Comparison of ENCODE assay signal across 22 cellular contexts in the genomic region with DNA sequence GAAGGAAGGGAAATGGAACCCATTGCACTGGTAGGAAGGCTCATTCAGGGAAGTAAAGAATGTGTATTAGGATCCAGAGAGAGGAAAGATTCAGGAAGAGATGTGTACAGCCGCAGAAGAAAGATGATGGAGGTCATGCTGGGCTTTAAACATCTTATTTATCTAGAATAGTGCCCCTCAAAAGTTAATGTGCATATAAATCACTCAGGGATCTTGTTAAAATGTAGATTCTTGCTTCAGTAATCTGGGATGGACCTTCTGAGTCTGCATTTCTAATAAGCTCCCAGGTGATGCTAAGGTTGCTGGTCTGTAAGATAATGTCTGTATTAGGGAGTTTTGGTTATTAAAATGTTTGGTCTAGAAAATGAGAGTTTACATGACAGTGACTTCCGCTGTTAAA.
"Had no signal": no experiment of that assay in that cellular context is flagged by ENCODE, and none has a peak within 500 bp of the region (broad histone marks: within the 10 kb centered on the region; RNA-seq: fewer than 3 reads in every experiment).

No MANE protein-coding gene starts in this region.

- H3K4me3 ChIP-seq: coronary artery, hepatocyte, lung, psoas muscle, right lobe of liver, tibial artery, upper lobe of right lung had no signal

- H3K9me3 ChIP-seq: neutrophil, psoas muscle, right lobe of liver, tibial artery, upper lobe of right lung had no signal

- H3K27ac ChIP-seq: coronary artery, hepatocyte, neutrophil, psoas muscle, right lobe of liver, tibial artery, upper lobe of right lung had no signal

- H3K4me1 ChIP-seq: psoas muscle, upper lobe of right lung had no signal

- ATAC-seq: left cardiac atrium; left ventricle myocardium superior; psoas muscle; right lobe of liver; stimulated activated effector memory CD8-positive, alpha-beta T cell treated with anti-CD3 and anti-CD28 coated beads, Interleukin-12 subunit alpha, Interleukin-12 subunit beta, amount 100 ng/mL, for 72 hours; stimulated activated naive CD8-positive, alpha-beta T cell treated with anti-CD3 and anti-CD28 coated beads, Interleukin-15, Interleukin-2, amounts not matched to agents 100 U/mL and 50 U/mL, for 24 hours; upper lobe of right lung had no signal

- DNase-seq: effector CD4-positive, alpha-beta T cell; foreskin melanocyte; head of caudate nucleus; kidney; left cardiac atrium; left ventricle myocardium superior; mesenchymal stem cell; midbrain; naive B cell; psoas muscle; retina; right lobe of liver; stimulated activated CD4-positive, alpha-beta T cell treated with anti-CD3 and anti-CD28 coated beads, Interleukin-4, amount 100 ng/mL, for 1 hour; stimulated activated CD8-positive, alpha-beta memory T cell treated with anti-CD3 and anti-CD28 coated beads, Interleukin-4, amount 100 ng/mL, for 48 hours; stimulated activated naive CD8-positive, alpha-beta T cell treated with anti-CD3 and anti-CD28 coated beads, Interleukin-15, Interleukin-2, amounts not matched to agents 100 U/mL and 50 U/mL, for 24 hours; tibial artery; upper lobe of right lung had no signal

- H3K36me3 ChIP-seq: neutrophil, right lobe of liver, tibial artery, upper lobe of right lung had no signal
